1 cellular context compared by ENCODE assay signal in the genomic region with DNA sequence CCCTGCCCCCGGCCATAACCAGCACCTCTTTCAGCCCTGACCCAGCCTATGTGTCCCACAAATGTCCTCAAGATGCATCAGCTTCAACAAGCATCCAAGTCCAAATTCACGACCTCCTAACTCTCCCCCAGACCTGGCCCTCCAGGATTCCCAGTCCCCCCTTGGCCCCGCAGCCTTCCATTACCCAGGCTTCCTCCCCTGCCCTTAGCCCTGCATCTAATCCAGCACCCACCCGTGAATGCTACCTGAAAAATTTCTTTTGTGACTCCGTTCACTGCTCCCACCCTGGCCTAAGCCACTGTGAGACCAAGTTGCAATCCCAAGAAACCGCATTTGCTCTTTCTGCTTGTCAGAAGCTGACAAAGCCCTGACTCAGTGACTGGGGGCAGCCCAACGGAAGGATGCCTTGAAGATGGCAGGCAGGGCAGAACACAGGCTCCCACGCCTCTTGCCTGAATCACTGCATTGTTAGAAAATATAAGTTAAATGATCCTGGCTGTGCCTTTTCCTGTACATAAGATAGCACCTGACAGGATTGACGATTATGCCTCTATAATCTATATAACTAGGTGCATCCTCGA.
TF ChIP-seq lines count a peak whose summit lies in the region.

No MANE protein-coding gene starts in this region.

TF ChIP-seq in H1, 55 proteins besides CTCF, POLR2A, EP300 and RAD21:
- TF ChIP-seq BACH1 (IDR thresholded peaks at IDR 0.05; ENCODE audit: low read length) (no peak), CEBPB (IDR thresholded peaks at IDR 0.05; ENCODE audit: low read depth, low read length) (no peak), SP1 (IDR thresholded peaks at IDR 0.05; ENCODE audit: low read depth, low read length) (no peak), RXRA (IDR thresholded peaks at IDR 0.05; ENCODE audit: insufficient read depth, low read depth, low read length) (no peak), RNF2 (IDR thresholded peaks at IDR 0.05; ENCODE audit: borderline replicate concordance, low read depth, low read length, missing control alignments, poor library complexity, severe bottlenecking) (no peak), USF2 (IDR thresholded peaks at IDR 0.05; ENCODE audit: low read length) (no peak)
TF ChIP-seq in H1: peak in this region for 0.
